In the genomic region with DNA sequence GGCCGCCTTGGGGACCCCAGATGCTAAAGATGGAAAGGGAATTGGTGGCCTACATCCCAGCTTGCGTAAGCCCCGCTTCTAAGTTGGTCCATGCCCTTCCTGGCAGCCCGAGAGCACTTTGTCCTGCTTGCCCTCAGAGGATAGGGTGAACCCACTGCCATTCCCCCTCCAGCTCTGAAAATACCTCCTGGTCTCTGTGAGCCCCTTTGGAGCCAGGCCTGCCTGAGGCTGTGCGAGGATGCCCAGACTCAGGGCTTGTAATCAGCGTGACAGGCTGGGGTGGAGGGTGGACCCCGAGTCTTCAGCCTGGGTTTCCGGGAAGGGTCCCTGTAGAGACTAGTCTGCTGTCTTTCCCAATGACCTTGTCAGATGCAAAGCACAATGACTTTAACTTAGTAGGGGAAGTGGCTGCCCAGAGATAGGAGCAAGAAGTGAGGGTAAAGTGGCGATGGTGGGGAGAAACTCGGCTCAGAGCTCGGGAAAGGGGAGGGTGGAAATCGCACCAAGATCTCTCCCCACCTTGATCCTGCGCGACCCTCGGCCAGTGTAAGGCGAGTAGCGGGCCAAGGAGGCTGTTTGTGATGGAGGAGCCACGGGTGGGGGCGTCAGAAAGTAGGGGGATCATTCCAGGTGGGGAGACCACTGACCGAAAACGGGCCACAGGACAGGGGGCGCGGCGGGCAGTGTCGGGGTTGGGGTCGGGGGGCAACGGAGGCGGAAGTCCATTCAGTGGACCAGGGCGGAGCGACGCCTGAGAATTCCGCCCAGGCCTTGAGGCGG, we compare ENCODE assay signal across 15 cellular contexts. TPM values are rescaled to one million over a fixed set of nuclear protein-coding genes. Genes with fewer than 3 reads are reported as not detected.
A peak's percentile ranks its signal among the peaks of the same experiment; 100 is the strongest.
DNase-seq lines count a peak whose midpoint lies in the region; ATAC-seq and TF ChIP-seq lines count a peak whose summit lies in the region.
"Had no signal": no experiment of that assay in that cellular context is flagged by ENCODE, and none has a peak within 500 bp of the region (broad histone marks: within the 10 kb centered on the region; RNA-seq: fewer than 3 reads in every experiment).

No MANE protein-coding gene starts in this region.

- peaks cover 10% of the 10 kb centered on the region for H3K27me3 ChIP-seq in iPS-18a (ENCODE audit: control insufficient read depth, insufficient read depth, low read length)

- CTCF ChIA-PET in activated B cell treated with CpG ODN at 0.5 μM for 24 hours (lab: Charles Lee) = interaction anchor here (0.6 kb wide), 1 partner anchor 179 kb away, joined by 3 read pairs; the partner anchor contains the start of gene HES2

- no peak overlapping the region for H3K27ac Mint-ChIP-seq in activated naive CD4-positive, alpha-beta T cell treated with anti-CD3 and anti-CD28 coated beads, Interleukin-2, amount 50 U/mL, for 24 hours
- peak overlapping the region; percentile 30 for H3K27ac Mint-ChIP-seq in activated B cell treated with CpG ODN at 0.5 μM for 24 hours

- H3K36me3 Mint-ChIP-seq in activated naive CD4-positive, alpha-beta T cell treated with anti-CD3 and anti-CD28 coated beads, Interleukin-2, amount 50 U/mL, for 24 hours = no peaks in the 10 kb centered on the region
- H3K36me3 Mint-ChIP-seq in activated B cell treated with CpG ODN at 0.5 μM for 24 hours (ENCODE audit: low read depth) = no peaks in the 10 kb centered on the region

- POLR2A ChIA-PET in activated B cell treated with CpG ODN at 0.5 μM for 24 hours (lab: Charles Lee) = no interaction called here

- H3K9me3 ChIP-seq in iPS-18a (ENCODE audit: control insufficient read depth, low read depth, low read length) = no peaks in the 10 kb centered on the region
- H3K9me3 ChIP-seq: esophagus squamous epithelium had no signal

- no peak for TF ChIP-seq CTCF in activated B cell treated with CpG ODN at 0.5 μM for 24 hours (IDR thresholded peaks at IDR 0.05)

- peak overlapping the region; percentile 12 for H3K4me3 Mint-ChIP-seq in activated naive CD4-positive, alpha-beta T cell treated with anti-CD3 and anti-CD28 coated beads, Interleukin-2, amount 50 U/mL, for 24 hours
- H3K4me3 Mint-ChIP-seq in activated B cell treated with CpG ODN at 0.5 μM for 24 hours = peak overlapping the region; percentile 38

- H3K36me3 ChIP-seq in iPS-18a (ENCODE audit: control insufficient read depth, low read depth, low read length) = no peaks in the 10 kb centered on the region
- H3K36me3 ChIP-seq: esophagus squamous epithelium had no signal

- intact Hi-C loops in activated B cell treated with CpG ODN at 0.5 μM for 24 hours (cut with micrococcal nuclease) = loop anchor here (10.0 kb wide), 3 partner anchors 186 to 726 kb away; no protein-coding TSS in a partner anchor

- peak overlapping the region; percentile 86 for H3K4me3 ChIP-seq in iPS-18a (ENCODE audit: low read length)
- H3K4me3 ChIP-seq in skeletal muscle cell (ENCODE audit: low read depth, low read length) = peak overlapping the region; percentile 28
- H3K4me3 ChIP-seq: lung had no signal

- ATAC-seq in activated B cell treated with CpG ODN at 0.5 μM for 24 hours (ENCODE audit: low read depth) = no peak

- H3K4me1 ChIP-seq in iPS-18a (ENCODE audit: control insufficient read depth, low read depth, low read length) = peaks cover 46% of the 10 kb centered on the region
- H3K4me1 ChIP-seq: parathyroid adenoma had no signal

- peaks cover 9% of the 10 kb centered on the region for H3K4me1 Mint-ChIP-seq in activated naive CD4-positive, alpha-beta T cell treated with anti-CD3 and anti-CD28 coated beads, Interleukin-2, amount 50 U/mL, for 24 hours
- H3K4me1 Mint-ChIP-seq in activated B cell treated with CpG ODN at 0.5 μM for 24 hours = peaks cover 8% of the 10 kb centered on the region

- in situ Hi-C loops in KBM-7 (cut with MboI; ENCODE audit: low pct_unique_long_range_greater_than_20kb, low sequenced_read_pairs) = loop anchor here (10.0 kb wide), 1 partner anchor 164 kb away; no protein-coding TSS in a partner anchor

- no peak for DNase-seq in activated naive CD4-positive, alpha-beta T cell treated with Interleukin-2 at 50 U/mL for 16 hours
- no peak for DNase-seq in activated B cell treated with CpG ODN at 0.5 μM for 24 hours
- DNase-seq in skeletal muscle cell (ENCODE audit: low read depth) = no peak
- no peak for DNase-seq in KBM-7
- DNase-seq in cortex of kidney (lab: John Stamatoyannopoulos, UW) = no peak
- DNase-seq in NCI-H2107 treated with DMSO at 0.1 percent for 48 hours (lab: John Stamatoyannopoulos, UW; ENCODE audit: unreplicated experiment) = no peak
- DNase-seq: activated CD4-positive, alpha-beta T cell treated with anti-CD3 and anti-CD28 coated beads, Interleukin-2, amount 50 U/mL, for 1 hour; esophagus squamous epithelium; trophoblast cell had no signal

- H3K27ac ChIP-seq in iPS-18a (ENCODE audit: low read length) = no peak overlapping the region
- H3K27ac ChIP-seq: esophagus squamous epithelium, parathyroid adenoma had no signal

- peak overlapping the region; percentile 76 for H3K9ac ChIP-seq in iPS-18a (ENCODE audit: low read length)
- H3K9ac ChIP-seq: parathyroid adenoma had no signal

- H3K9me3 Mint-ChIP-seq in activated naive CD4-positive, alpha-beta T cell treated with anti-CD3 and anti-CD28 coated beads, Interleukin-2, amount 50 U/mL, for 24 hours = no peaks in the 10 kb centered on the region
- H3K9me3 Mint-ChIP-seq in activated B cell treated with CpG ODN at 0.5 μM for 24 hours = no peaks in the 10 kb centered on the region

- H3K27me3 Mint-ChIP-seq in activated naive CD4-positive, alpha-beta T cell treated with anti-CD3 and anti-CD28 coated beads, Interleukin-2, amount 50 U/mL, for 24 hours = peaks cover 22% of the 10 kb centered on the region
- peaks cover 29% of the 10 kb centered on the region for H3K27me3 Mint-ChIP-seq in activated B cell treated with CpG ODN at 0.5 μM for 24 hours

RNA-seq across cellular contexts. Expression of gene HES3, which starts 2.7 kb away (rescaled TPM):
- not detected in 2 replicates for total RNA-seq in activated B cell treated with CpG ODN at 0.5 μM for 24 hours
- total RNA-seq: cerebellum; esophagus squamous epithelium; lung; T-helper 2 cell treated with Interferon-gamma antibody and Interleukin-4, amounts not matched to agents 100 ng/mL and 5 ng/mL, for 36 hours had no signal

RNA-seq across cellular contexts. Expression of gene ICMT, which starts 5.5 kb away (rescaled TPM):
- total RNA-seq in activated B cell treated with CpG ODN at 0.5 μM for 24 hours = 14.8 and 15.7 TPM in 2 replicates

RNA-seq across cellular contexts. Expression of gene GPR153, which starts 19.6 kb away (rescaled TPM):
- total RNA-seq in activated B cell treated with CpG ODN at 0.5 μM for 24 hours = 0.12 and 0.22 TPM in 2 replicates

RNA-seq across cellular contexts. Expression of gene RNF207, which starts 35.4 kb away (rescaled TPM):
- total RNA-seq in activated B cell treated with CpG ODN at 0.5 μM for 24 hours = 3.3 and 4.1 TPM in 2 replicates

RNA-seq across cellular contexts. Expression of gene RPL22, which starts 41.9 kb away (rescaled TPM):
- 614 and 621 TPM in 2 replicates for total RNA-seq in activated B cell treated with CpG ODN at 0.5 μM for 24 hours
